Comparison of ENCODE assay signal across 1 cellular context in the genomic region with DNA sequence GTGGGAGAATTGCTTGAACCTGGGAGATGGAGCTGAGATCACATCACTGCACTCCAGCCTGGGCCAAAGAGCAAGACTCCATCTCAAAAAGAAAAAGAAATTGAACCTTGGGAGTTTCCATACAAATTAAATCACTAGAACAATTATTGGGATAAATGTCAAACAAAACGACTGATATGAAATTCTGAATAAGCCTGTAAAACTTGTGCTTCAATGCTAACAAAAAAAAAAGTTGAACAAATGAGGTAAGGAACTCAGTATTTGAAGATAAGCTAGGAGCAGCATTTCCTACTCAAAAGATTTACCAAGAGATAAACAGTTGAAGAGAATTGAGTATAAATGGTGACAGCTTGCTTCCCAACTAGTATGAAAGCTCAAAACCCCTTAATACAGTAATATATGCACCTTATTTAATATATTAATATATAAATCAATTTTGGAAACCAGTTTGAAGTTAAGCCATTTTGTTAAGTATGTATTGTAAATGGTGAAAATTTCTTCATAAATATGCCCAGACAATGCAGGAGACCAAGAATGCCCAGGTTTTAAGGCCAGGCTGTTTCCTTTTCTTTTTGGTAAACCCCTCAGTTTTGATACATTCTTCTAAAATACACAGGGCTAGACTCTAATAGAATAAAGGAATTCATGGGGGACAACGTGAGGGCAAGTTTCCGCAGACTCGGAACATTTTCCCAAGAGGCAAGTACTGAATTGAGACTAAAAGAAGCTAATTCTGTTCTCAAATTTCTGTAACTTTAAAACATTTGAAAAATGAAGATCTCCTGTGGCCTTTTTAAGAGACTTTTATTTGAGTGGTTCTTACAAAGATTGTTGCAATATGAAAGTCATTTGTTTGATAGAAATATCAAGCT.
TF ChIP-seq lines count a peak whose summit lies in the region.

No MANE protein-coding gene starts in this region.

TF ChIP-seq in GM12878, 131 proteins besides CTCF, POLR2A, EP300 and RAD21:
- TF ChIP-seq, protein P1, sequence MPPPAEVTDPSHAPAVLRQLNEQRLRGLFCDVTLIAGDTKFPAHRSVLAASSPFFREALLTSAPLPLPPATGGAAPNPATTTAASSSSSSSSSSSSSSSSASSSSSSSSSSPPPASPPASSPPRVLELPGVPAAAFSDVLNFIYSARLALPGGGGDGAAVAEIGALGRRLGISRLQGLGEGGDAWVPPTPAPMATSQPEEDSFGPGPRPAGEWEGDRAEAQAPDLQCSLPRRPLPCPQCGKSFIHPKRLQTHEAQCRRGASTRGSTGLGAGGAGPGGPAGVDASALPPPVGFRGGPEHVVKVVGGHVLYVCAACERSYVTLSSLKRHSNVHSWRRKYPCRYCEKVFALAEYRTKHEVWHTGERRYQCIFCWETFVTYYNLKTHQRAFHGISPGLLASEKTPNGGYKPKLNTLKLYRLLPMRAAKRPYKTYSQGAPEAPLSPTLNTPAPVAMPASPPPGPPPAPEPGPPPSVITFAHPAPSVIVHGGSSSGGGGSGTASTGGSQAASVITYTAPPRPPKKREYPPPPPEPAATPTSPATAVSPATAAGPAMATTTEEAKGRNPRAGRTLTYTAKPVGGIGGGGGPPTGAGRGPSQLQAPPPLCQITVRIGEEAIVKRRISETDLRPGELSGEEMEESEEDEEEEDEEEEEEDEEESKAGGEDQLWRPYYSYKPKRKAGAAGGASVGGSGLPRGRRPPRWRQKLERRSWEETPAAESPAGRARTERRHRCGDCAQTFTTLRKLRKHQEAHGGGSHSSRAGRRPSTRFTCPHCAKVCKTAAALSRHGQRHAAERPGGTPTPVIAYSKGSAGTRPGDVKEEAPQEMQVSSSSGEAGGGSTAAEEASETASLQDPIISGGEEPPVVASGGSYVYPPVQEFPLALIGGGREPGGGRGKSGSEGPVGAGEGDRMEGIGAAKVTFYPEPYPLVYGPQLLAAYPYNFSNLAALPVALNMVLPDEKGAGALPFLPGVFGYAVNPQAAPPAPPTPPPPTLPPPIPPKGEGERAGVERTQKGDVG (CRISPR knock-in tag; IDR thresholded peaks at IDR 0.05), result no peak
- TF ChIP-seq SIN3A (IDR thresholded peaks at IDR 0.05; ENCODE audit: low read depth, low read length) (no peak), CREM (IDR thresholded peaks at IDR 0.05; ENCODE audit: low read depth) (no peak), RBBP5 (conservative IDR thresholded peaks at IDR 0.05) (no peak), PAX5 (IDR thresholded peaks at IDR 0.05; ENCODE audit: borderline replicate concordance, low read depth, low read length) (no peak), MEF2A (IDR thresholded peaks at IDR 0.05; ENCODE audit: insufficient read depth, low read depth, low read length) (no peak), SP1 (IDR thresholded peaks at IDR 0.05; ENCODE audit: low read depth, low read length) (no peak), FOXM1 (IDR thresholded peaks at IDR 0.05; ENCODE audit: low read depth, low read length) (no peak), JUNB (IDR thresholded peaks at IDR 0.05) (no peak), POLR2AphosphoS2 (IDR thresholded peaks at IDR 0.05; ENCODE audit: low read depth, low read length) (0 out of 2 replicates have a peak, but pooled peaks have one; percentile 33), SUZ12 (IDR thresholded peaks at IDR 0.05; ENCODE audit: unreplicated experiment) (no peak), HDGF (IDR thresholded peaks at IDR 0.05) (no peak), ASH2L (IDR thresholded peaks at IDR 0.05; ENCODE audit: borderline replicate concordance, low read depth) (no peak), CBFB (IDR thresholded peaks at IDR 0.05; ENCODE audit: low read depth) (0 out of 2 replicates have a peak, but pooled peaks have one; percentile 5), POLR2AphosphoS5 (IDR thresholded peaks at IDR 0.05; ENCODE audit: low read length) (peak; percentile 48; the same call in 1 of the 2 replicates), RUNX3 (IDR thresholded peaks at IDR 0.05; ENCODE audit: low read length) (no peak)
